Comparison of ENCODE assay signal across 9 cellular contexts in the genomic region with DNA sequence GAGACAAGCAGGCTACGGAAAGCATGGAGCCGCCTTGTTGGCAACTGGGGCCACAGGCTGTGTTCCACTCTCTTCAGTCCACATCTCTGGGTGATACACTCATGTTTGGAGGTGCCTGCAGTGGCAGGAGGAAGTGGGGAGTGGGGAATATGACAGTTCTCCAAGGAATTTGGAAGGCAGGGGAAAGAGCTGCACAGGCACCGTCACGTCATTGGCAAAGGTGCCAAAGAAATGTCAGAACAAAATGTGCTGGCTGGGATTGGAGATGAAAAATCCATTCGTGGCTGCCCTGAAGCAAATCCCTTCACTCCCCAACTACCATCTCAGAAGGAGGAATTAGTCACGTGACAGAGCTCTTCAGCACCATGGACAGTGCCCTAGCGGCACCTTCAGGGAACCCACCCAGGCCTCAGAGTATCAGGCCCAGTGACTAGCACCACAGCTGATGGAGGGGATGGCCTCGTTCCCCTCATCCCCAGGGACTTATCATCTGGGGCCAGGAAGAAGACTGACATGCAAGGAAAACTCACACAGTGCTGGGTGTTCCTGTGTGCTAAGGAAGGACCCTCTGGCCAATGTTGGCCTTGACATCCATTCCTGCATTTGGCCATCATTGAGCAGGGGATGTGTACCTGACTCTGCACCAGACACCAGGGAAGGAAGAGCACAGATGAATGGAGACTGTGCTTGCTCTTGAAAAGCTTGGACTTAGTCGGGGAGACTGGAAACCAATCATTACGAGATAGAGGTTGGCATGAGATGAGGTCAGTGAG. TPM values are rescaled to one million over a fixed set of nuclear protein-coding genes. Genes with fewer than 3 reads are reported as not detected.
A peak's percentile ranks its signal among the peaks of the same experiment; 100 is the strongest.
DNase-seq lines count a peak whose midpoint lies in the region; ATAC-seq and TF ChIP-seq lines count a peak whose summit lies in the region.
"Had no signal": no experiment of that assay in that cellular context is flagged by ENCODE, and none has a peak within 500 bp of the region (broad histone marks: within the 10 kb centered on the region; RNA-seq: fewer than 3 reads in every experiment).

No MANE protein-coding gene starts in this region.

- H3K4ac ChIP-seq in H9 (ENCODE audit: low read depth, low read length): no peak overlapping the region

- H3K9me2 ChIP-seq in PC-3 (replicated peaks; ENCODE audit: low read length): no peaks in the 10 kb centered on the region; the same call in 1 of the 2 replicates

- intact Hi-C loops in PC-3 (cut with micrococcal nuclease): no loop called here

- no peak overlapping the region for H3K56ac ChIP-seq in H9 (ENCODE audit: insufficient read length, low read depth, low read length)

- H3K79me1 ChIP-seq in H9 (ENCODE audit: insufficient read depth, low read depth, low read length, poor library complexity, severe bottlenecking): no peaks in the 10 kb centered on the region

- CTCF ChIA-PET in PC-3 (lab: Charles Lee): no interaction called here

- H3K18ac ChIP-seq in H9 (ENCODE audit: insufficient read length, low read depth, low read length): no peak overlapping the region

- no peaks in the 10 kb centered on the region for H3K79me2 ChIP-seq in H9 (ENCODE audit: insufficient read depth, low read length)
- H3K79me2 ChIP-seq in PC-3 (ENCODE audit: low read length): no peaks in the 10 kb centered on the region

- H3K4me2 ChIP-seq in H9 (ENCODE audit: insufficient read depth, insufficient read length, low read length) (no peak overlapping the region), PC-3 (ENCODE audit: low read length) (no peak overlapping the region)

- H4K91ac ChIP-seq in H9 (ENCODE audit: insufficient read length, low read depth, low read length): no peak overlapping the region

- no peak overlapping the region for H3K14ac ChIP-seq in H9 (ENCODE audit: insufficient read depth, low read length)

- H2BK12ac ChIP-seq in H9 (ENCODE audit: insufficient read length, low read depth, low read length): no peak overlapping the region

- H3K27ac ChIP-seq in H9 (ENCODE audit: insufficient read length, low read depth, low read length): no peak overlapping the region
- H3K27ac ChIP-seq in PC-3 (ENCODE audit: low read length): no peak overlapping the region
- H3K27ac ChIP-seq in lung (ENCODE audit: low read depth in 1 of 2, low read length in 1 of 2): no peak overlapping the region

- ATAC-seq in PC-3 (no peak), lung (ENCODE audit: insufficient read depth, low FRiP score) (no peak), GM18870 (IDR thresholded peaks at IDR 0.05; ENCODE audit: unreplicated experiment) (no peak)

- no peak overlapping the region for H3T11ph ChIP-seq in H9 (ENCODE audit: low read length)

- H4K20me1 ChIP-seq in H9 (ENCODE audit: control insufficient read depth, insufficient read depth, insufficient read length) (no peaks in the 10 kb centered on the region), PC-3 (ENCODE audit: low read length) (no peaks in the 10 kb centered on the region)

- H3K4me1 Mint-ChIP-seq in H9: peaks cover 19 to 37% of the 10 kb centered on the region in 2 experiments

- POLR2A ChIA-PET in PC-3 (lab: Charles Lee; ENCODE audit: unreplicated experiment): no interaction called here

- H3K4me1 ChIP-seq in H9 (ENCODE audit: insufficient read depth, low read length) (peaks cover under 1% of the 10 kb centered on the region; the same call in 1 of the 2 replicates), PC-3 (ENCODE audit: insufficient read depth, low read length) (peaks cover 17% of the 10 kb centered on the region), lung (ENCODE audit: control insufficient read depth in 2 of 2, insufficient read depth in 2 of 2, low read length in 2 of 2) (peaks cover 0 to 3% of the 10 kb centered on the region in 2 donors)

- no peaks in the 10 kb centered on the region for H3K9me3 ChIP-seq in H9 (ENCODE audit: control insufficient read depth, low read depth, low read length)
- no peaks in the 10 kb centered on the region for H3K9me3 ChIP-seq in PC-3 (ENCODE audit: low read length)
- no peaks in the 10 kb centered on the region for H3K9me3 ChIP-seq in lung (ENCODE audit: control insufficient read depth in 2 of 2, insufficient read depth in 1 of 2, low read length in 1 of 2)

- no peak overlapping the region for H4K8ac ChIP-seq in H9 (replicated peaks; ENCODE audit: insufficient read length, low read depth, low read length)

- no peak overlapping the region for H2AFZ ChIP-seq in H9 (ENCODE audit: low read length)
- H2AFZ ChIP-seq in PC-3 (ENCODE audit: low read length): no peak overlapping the region

- no peak overlapping the region for H4K5ac ChIP-seq in H9 (ENCODE audit: insufficient read length, low read depth, low read length)

- H3K27me3 ChIP-seq in H9 (ENCODE audit: insufficient read depth, low read length) (no peaks in the 10 kb centered on the region), PC-3 (ENCODE audit: low read length) (peaks cover 12% of the 10 kb centered on the region; the same call in 1 of the 2 replicates), lung (ENCODE audit: control insufficient read depth, insufficient read depth) (no peaks in the 10 kb centered on the region)

- no peak overlapping the region for H3K4me3 Mint-ChIP-seq in H9
- H3K4me3 Mint-ChIP-seq: activated naive CD8-positive, alpha-beta T cell had no signal

- H2AK5ac ChIP-seq in H9 (ENCODE audit: insufficient read length, low read length): no peak overlapping the region

- H3K36me3 ChIP-seq in PC-3 (ENCODE audit: low read depth, low read length) (no peaks in the 10 kb centered on the region), lung (ENCODE audit: control insufficient read depth in 2 of 2, insufficient read depth in 2 of 2, low read length in 2 of 2) (no peaks in the 10 kb centered on the region)

- H3K27ac Mint-ChIP-seq in H9: no peak overlapping the region
- H3K27ac Mint-ChIP-seq: activated naive CD8-positive, alpha-beta T cell had no signal

- DNase-seq in H9 (peak; percentile 84), PC-3 (peak; percentile 49), cardiac fibroblast (ENCODE audit: low read depth in 2 of 2) (peak; percentile 62 to 87), lung (ENCODE audit: low spot score) (peak; percentile 56), NCI-H2227 treated with DMSO at 0.1 percent for 48 hours (lab: John Stamatoyannopoulos, UW) (no peak), NCI-H524 treated with DMSO at 0.1 percent for 48 hours (lab: John Stamatoyannopoulos, UW) (no peak), NCI-H345 treated with DMSO at 0.1 percent for 48 hours (lab: John Stamatoyannopoulos, UW; ENCODE audit: unreplicated experiment) (no peak)

- no CpG with 5 or more reads among the region's 10 CpGs for WGBS in H9 (ENCODE audit: extremely low coverage, insufficient read length, low lambda C conversion rate)
- WGBS in lung, 2 donors: 41 to 44% methylated on average over 10 of the region's 10 CpGs

- TF ChIP-seq CTCF in H9 (conservative IDR thresholded peaks at IDR 0.05) (no peak), PC-3 (conservative IDR thresholded peaks at IDR 0.05; ENCODE audit: low read depth, low read length) (no peak), cardiac fibroblast (IDR thresholded peaks at IDR 0.05; ENCODE audit: low read depth, low read length) (no peak), lung (IDR thresholded peaks at IDR 0.05; ENCODE audit: control extremely low read depth, extremely low read depth) (no peak)

- H3K36me3 Mint-ChIP-seq in H9 (ENCODE audit: insufficient read depth in 1 of 3, low read depth in 3 of 3): no peaks in the 10 kb centered on the region
- H3K36me3 Mint-ChIP-seq: activated naive CD8-positive, alpha-beta T cell had no signal

- no peak overlapping the region for H2BK120ac ChIP-seq in H9 (ENCODE audit: low read depth, low read length, poor library complexity, severe bottlenecking)

- H2BK20ac ChIP-seq in H9 (ENCODE audit: low read depth, low read length, poor library complexity, severe bottlenecking): no peak overlapping the region

- H3K23ac ChIP-seq in H9 (ENCODE audit: insufficient read length, low read depth, low read length): no peak overlapping the region

- no peak overlapping the region for H2BK15ac ChIP-seq in H9 (ENCODE audit: low read depth, low read length)

- no peak overlapping the region for H2BK5ac ChIP-seq in H9 (ENCODE audit: insufficient read length, low read length)

- H3K9ac ChIP-seq in H9 (ENCODE audit: extremely low read depth, insufficient read length, low read length): no peak overlapping the region
- no peak overlapping the region for H3K9ac ChIP-seq in PC-3 (ENCODE audit: low read length)

- H3K4me3 ChIP-seq in PC-3 (ENCODE audit: low read length) (no peak overlapping the region), cardiac fibroblast (replicated peaks in 1 of 2; ENCODE audit: low read depth in 2 of 2, low read length in 2 of 2) (no peak overlapping the region), lung (no peak overlapping the region)

- no TSS peak for BruUV-seq in PC-3 (replicated peaks; lab: Mats Ljungman, UMichigan)

- no peaks in the 10 kb centered on the region for H3F3A ChIP-seq in PC-3 (ENCODE audit: low read length, unreplicated experiment)

- no peaks in the 10 kb centered on the region for H3K9me3 Mint-ChIP-seq in H9

- no peaks in the 10 kb centered on the region for H3K23me2 ChIP-seq in H9 (ENCODE audit: insufficient read length, low read depth, low read length, poor library complexity, severe bottlenecking)

- H3K27me3 Mint-ChIP-seq in H9 (ENCODE audit: low read depth): peaks cover 12% of the 10 kb centered on the region

RNA-seq across cellular contexts. Expression of a gene that starts 48.5 kb away (rescaled TPM):
- 11.5 and 12.0 TPM in 2 replicates for total RNA-seq in H9 (2021)
- 5.0 and 6.3 TPM in 2 replicates for total RNA-seq in PC-3 (2014; rRNA removed)
- total RNA-seq in lung: 10 to 100 TPM; 22.5 to 35.1 TPM
- 1 to 10 TPM; 3.7 to 5.7 TPM for polyA plus RNA-seq in lung

Comparison
In these comparisons a context has a peak if more than half of its experiments do, and no peak if none do; other contexts are left out.
1. DNase-seq: peak in H9 (single experiment), PC-3 (single experiment), cardiac fibroblast (2 of 2) and lung (single experiment); none in NCI-H2227 treated with DMSO at 0.1 percent for 48 hours (single experiment), NCI-H524 treated with DMSO at 0.1 percent for 48 hours (single experiment) and NCI-H345 treated with DMSO at 0.1 percent for 48 hours (single experiment).